29 cellular contexts compared by ENCODE assay signal in genomic region chr5:124843596-124843899, GRCh38.
A peak's percentile ranks its signal among the peaks of the same experiment; 100 is the strongest.
DNase-seq lines count a peak whose midpoint lies in the region; ATAC-seq, FAIRE-seq and TF ChIP-seq lines count a peak whose summit lies in the region.
"Had no signal": no experiment of that assay in that cellular context is flagged by ENCODE, and none has a peak within 500 bp of the region (broad histone marks: within the 10 kb centered on the region; RNA-seq: fewer than 3 reads in every experiment).

No MANE protein-coding gene starts in this region.

- TF ChIP-seq CTCF in AG09319 (IDR thresholded peaks at IDR 0.05; ENCODE audit: low read depth, low read length) (no peak), upper lobe of left lung (IDR thresholded peaks at IDR 0.05) (no peak)

- no peaks in the 10 kb centered on the region for H3K9me3 ChIP-seq in adipocyte (ENCODE audit: control insufficient read depth, low read length)
- H3K9me3 ChIP-seq in mesenchymal stem cell (ENCODE audit: control insufficient read depth, low read length): no peaks in the 10 kb centered on the region
- H3K9me3 ChIP-seq in upper lobe of left lung: no peaks in the 10 kb centered on the region
- H3K9me3 ChIP-seq: BE2C, esophagus squamous epithelium, gastroesophageal sphincter, ovary had no signal

- WGBS in mesenchymal stem cell: no CpG with 5 or more reads among the region's 4 CpGs
- WGBS in upper lobe of left lung, 2 donors: 48 to 50% methylated on average over 3 to 4 of the region's 4 CpGs

- ATAC-seq in upper lobe of left lung (ENCODE audit: low FRiP score in 2 of 2): no peak
- ATAC-seq: gastroesophageal sphincter, PC-3, SK-N-SH treated with all-trans-retinoic acid at 6 μM for 48 hours had no signal

- peak; percentile 48 for FAIRE-seq in HTR-8/SVneo (lab: Jason Lieb, UNC)
- FAIRE-seq: urothelium cell line had no signal

- no peak overlapping the region for H3K4me3 ChIP-seq in adipocyte (ENCODE audit: low read length)
- no peak overlapping the region for H3K4me3 ChIP-seq in mesenchymal stem cell (ENCODE audit: insufficient read depth in 1 of 2, low read depth in 1 of 2, low read length in 2 of 2)
- no peak overlapping the region for H3K4me3 ChIP-seq in upper lobe of left lung
- H3K4me3 ChIP-seq: esophagus squamous epithelium, gastroesophageal sphincter, hepatocyte, ovary had no signal

- TF ChIP-seq EP300 in upper lobe of left lung (IDR thresholded peaks at IDR 0.05): no peak

- no peak for TF ChIP-seq POLR2A in upper lobe of left lung (IDR thresholded peaks at IDR 0.05)

- H3K4me1 ChIP-seq in adipocyte (ENCODE audit: control insufficient read depth, insufficient read depth, low read length): peaks cover 10% of the 10 kb centered on the region
- no peaks in the 10 kb centered on the region for H3K4me1 ChIP-seq in mesenchymal stem cell (ENCODE audit: control insufficient read depth, insufficient read depth, low read depth, low read length)
- H3K4me1 ChIP-seq in upper lobe of left lung: peaks cover 0 to 16% (median 4%) of the 10 kb centered on the region in 4 donors
- H3K4me1 ChIP-seq: BE2C had no signal

- no peaks in the 10 kb centered on the region for H3K27me3 ChIP-seq in adipocyte (replicated peaks; ENCODE audit: control insufficient read depth, insufficient read depth, low read length)
- no peaks in the 10 kb centered on the region for H3K27me3 ChIP-seq in mesenchymal stem cell (ENCODE audit: control insufficient read depth in 1 of 2, insufficient read depth in 1 of 2, low read length in 2 of 2)
- H3K27me3 ChIP-seq in upper lobe of left lung: no peaks in the 10 kb centered on the region
- H3K27me3 ChIP-seq: BE2C, esophagus squamous epithelium, gastroesophageal sphincter, hepatocyte, ovary had no signal

- no peak overlapping the region for H2AK5ac ChIP-seq in mesenchymal stem cell (ENCODE audit: low read length, severe bottlenecking)

- H3K4me2 ChIP-seq in mesenchymal stem cell (ENCODE audit: low read length, poor library complexity, severe bottlenecking): no peak overlapping the region
- H3K4me2 ChIP-seq: hepatocyte had no signal

- no peak overlapping the region for H2BK5ac ChIP-seq in mesenchymal stem cell (ENCODE audit: low read depth, low read length, poor library complexity, severe bottlenecking)

- no peaks in the 10 kb centered on the region for H3K36me3 ChIP-seq in adipocyte (ENCODE audit: control insufficient read depth, insufficient read depth, low read length, severe bottlenecking)
- H3K36me3 ChIP-seq in mesenchymal stem cell (ENCODE audit: control insufficient read depth in 1 of 2, insufficient read depth in 2 of 2, low read depth in 1 of 2, low read length in 2 of 2): no peaks in the 10 kb centered on the region
- no peaks in the 10 kb centered on the region for H3K36me3 ChIP-seq in upper lobe of left lung
- H3K36me3 ChIP-seq: BE2C, esophagus squamous epithelium, gastroesophageal sphincter, ovary had no signal

- H2BK15ac ChIP-seq in mesenchymal stem cell (ENCODE audit: low read depth, poor library complexity, severe bottlenecking): no peak overlapping the region

- no peak overlapping the region for H2BK12ac ChIP-seq in mesenchymal stem cell (ENCODE audit: low read length in 2 of 2)

- H2AFZ ChIP-seq in mesenchymal stem cell (ENCODE audit: low read depth, low read length): no peak overlapping the region
- H2AFZ ChIP-seq: hepatocyte had no signal

- H2BK120ac ChIP-seq in mesenchymal stem cell (ENCODE audit: low read depth, low read length): no peak overlapping the region

- H3K27ac ChIP-seq in mesenchymal stem cell (ENCODE audit: low read length, poor library complexity, severe bottlenecking) (no peak overlapping the region), upper lobe of left lung (peak overlapping the region in 2 of 4 donors; percentile 48 to 64)
- H3K27ac ChIP-seq: esophagus squamous epithelium, gastroesophageal sphincter, hepatocyte, ovary had no signal

- H3K18ac ChIP-seq in mesenchymal stem cell (ENCODE audit: low read depth in 1 of 2, low read length in 2 of 2): no peak overlapping the region

- no peak overlapping the region for H4K8ac ChIP-seq in mesenchymal stem cell (ENCODE audit: low read length)

- no peak overlapping the region for H3K14ac ChIP-seq in mesenchymal stem cell (ENCODE audit: low read length in 2 of 2)

- H4K91ac ChIP-seq in mesenchymal stem cell (ENCODE audit: low read length): no peak overlapping the region

- DNase-seq in AG09319 (ENCODE audit: extremely low read depth, low read depth) (peak; percentile 73), HTR-8/SVneo (ENCODE audit: insufficient read length, low spot score) (no peak), adipocyte (ENCODE audit: low read depth) (peak; percentile 75), mesenchymal stem cell (peak; percentile 22), NCI-H2107 treated with DMSO at 0.1 percent for 48 hours (lab: John Stamatoyannopoulos, UW; ENCODE audit: unreplicated experiment) (no peak), AG08395 (ENCODE audit: low spot score) (no peak), upper lobe of left lung (no peak)
- DNase-seq: activated CD4-positive, alpha-beta memory T cell treated with anti-CD3 and anti-CD28 coated beads, Interleukin-2, amount 10 ng/mL, durations not matched to agents 7 days and 5 days; activated CD4-positive, CD25-positive, alpha-beta regulatory T cell treated with anti-CD3 and anti-CD28 coated beads, Interleukin-2, amount 50 U/mL, for 72 hours; activated CD8-positive, alpha-beta memory T cell treated with anti-CD3 and anti-CD28 coated beads, Interleukin-2, amount 50 U/mL, for 4 hours; activated naive CD4-positive, alpha-beta T cell treated with Interleukin-2 at 50 U/mL for 16 hours; amniotic stem cell; BE2C; CD8-positive, alpha-beta memory T cell; cerebellar nuclear complex; esophagus squamous epithelium; H7; Kasumi-1; mammary epithelial cell; NCI-H1048; NCI-H446 treated with DMSO at 0.1 percent for 48 hours; ovary; PC-3; stimulated activated naive CD4-positive, alpha-beta T cell; T-helper 2 cell had no signal

- no peak overlapping the region for H3K23ac ChIP-seq in mesenchymal stem cell (ENCODE audit: low read length in 2 of 2)

- H3K79me1 ChIP-seq in mesenchymal stem cell (replicated peaks; ENCODE audit: low read length, poor library complexity, severe bottlenecking): no peaks in the 10 kb centered on the region

- H3K9ac ChIP-seq in adipocyte (ENCODE audit: low read length) (no peak overlapping the region), mesenchymal stem cell (ENCODE audit: low read length) (no peak overlapping the region)

- no peak overlapping the region for H3K4ac ChIP-seq in mesenchymal stem cell (ENCODE audit: low read depth in 1 of 2, low read length in 2 of 2)

Comparison
In these comparisons a context has a peak if more than half of its experiments do, and no peak if none do; other contexts are left out.
1. DNase-seq: peak in AG09319 (single experiment), adipocyte (single experiment) and mesenchymal stem cell (single experiment); none in HTR-8/SVneo (single experiment), NCI-H2107 treated with DMSO at 0.1 percent for 48 hours (single experiment), AG08395 (single experiment) and upper lobe of left lung (0 of 2).